In the genomic region with DNA sequence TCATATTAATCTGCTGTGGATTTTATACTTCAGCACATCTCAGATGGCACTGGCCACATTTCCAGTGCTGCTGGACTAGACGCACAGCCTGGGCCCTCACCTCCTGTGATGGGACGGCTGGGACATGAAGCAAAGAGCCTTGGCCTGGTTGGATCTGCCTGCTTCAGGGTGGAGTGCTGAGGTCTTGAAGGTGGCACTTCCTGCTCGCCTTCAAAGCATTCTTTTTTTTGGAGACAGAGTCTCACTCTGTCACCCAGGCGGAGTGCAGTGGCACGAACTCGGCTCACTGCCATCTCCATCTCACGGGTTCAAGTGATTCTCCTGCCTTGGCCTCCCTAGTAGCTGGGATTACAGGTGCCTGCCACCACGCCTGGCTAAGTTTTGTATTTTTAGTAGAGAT, we compare ENCODE assay signal across 13 cellular contexts.
DNase-seq lines count a peak whose midpoint lies in the region; ATAC-seq and TF ChIP-seq lines count a peak whose summit lies in the region.
"Had no signal": no experiment of that assay in that cellular context is flagged by ENCODE, and none has a peak within 500 bp of the region (broad histone marks: within the 10 kb centered on the region; RNA-seq: fewer than 3 reads in every experiment).

No MANE protein-coding gene starts in this region.

- peaks cover 11 to 25% of the 10 kb centered on the region in 2 donors for H3K4me1 ChIP-seq in uterus
- peaks cover 3% of the 10 kb centered on the region for H3K4me1 ChIP-seq in ovary (ENCODE audit: insufficient read depth)

- TF ChIP-seq POLR2A in uterus (IDR thresholded peaks at IDR 0.05), result no peak
- no peak for TF ChIP-seq POLR2A in ovary (IDR thresholded peaks at IDR 0.05)

- H3K27me3 ChIP-seq in uterus (no peaks in the 10 kb centered on the region), ovary (no peaks in the 10 kb centered on the region)

- no peak for DNase-seq in stimulated activated naive CD8-positive, alpha-beta T cell treated with anti-CD3 and anti-CD28 coated beads, Interleukin-15, Interleukin-2, amounts not matched to agents 100 U/mL and 50 U/mL, for 24 hours
- no peak for DNase-seq in activated T-cell treated with anti-CD3 and anti-CD28 coated beads, Interleukin-2, amount 50 U/mL, for 72 hours
- DNase-seq in immature natural killer cell (peak; percentile 54 to 61 (median 56)), uterus (no peak), ovary (no peak)
- DNase-seq in stimulated activated CD4-positive, alpha-beta T cell treated with anti-CD3 and anti-CD28 coated beads, Interleukin-4, amount 100 ng/mL, for 24 hours, result no peak
- DNase-seq: Karpas-422, NCI-H2029 treated with DMSO at 0.1 percent for 48 hours, NCI-H82, SIG-M5 had no signal

- H3K36me3 ChIP-seq in uterus, result no peaks in the 10 kb centered on the region
- H3K36me3 ChIP-seq in ovary, result no peaks in the 10 kb centered on the region
- H3K36me3 ChIP-seq: prostate gland had no signal

- intact Hi-C loops in uterus (cut with DNase I; ENCODE audit: low total_unique reads) (no loop called here), ovary (cut with DNase I) (no loop called here)

- no peaks in the 10 kb centered on the region for H3K9me3 ChIP-seq in uterus
- H3K9me3 ChIP-seq in ovary, result no peaks in the 10 kb centered on the region
- H3K9me3 ChIP-seq: prostate gland had no signal

- no peaks in the 10 kb centered on the region for H3K27me3 Mint-ChIP-seq in stimulated activated naive CD8-positive, alpha-beta T cell treated with anti-CD3 and anti-CD28 coated beads, Interleukin-15, Interleukin-2, amounts not matched to agents 100 ng/mL and 50 ng/mL, for 24 hours
- H3K27me3 Mint-ChIP-seq in activated T-cell treated with anti-CD3 and anti-CD28 coated beads, Interleukin-2, amount 50 U/mL, for 72 hours (ENCODE audit: low read depth), result no peaks in the 10 kb centered on the region
- H3K27me3 Mint-ChIP-seq in immature natural killer cell (ENCODE audit: low read depth in 3 of 3), result peaks cover 4 to 24% (median 11%) of the 10 kb centered on the region in 3 donors

- H3K27ac ChIP-seq in uterus (peak overlapping the region; percentile 74 to 97), ovary (no peak overlapping the region)
- H3K27ac ChIP-seq: prostate gland had no signal

- peak overlapping the region; percentile 50 for H3K4me3 Mint-ChIP-seq in stimulated activated naive CD8-positive, alpha-beta T cell treated with anti-CD3 and anti-CD28 coated beads, Interleukin-15, Interleukin-2, amounts not matched to agents 100 ng/mL and 50 ng/mL, for 24 hours
- peak overlapping the region; percentile 62 to 97 for H3K4me3 Mint-ChIP-seq in activated T-cell treated with anti-CD3 and anti-CD28 coated beads, Interleukin-2, amount 50 U/mL, for 72 hours
- H3K4me3 Mint-ChIP-seq in immature natural killer cell, result peak overlapping the region; percentile 67 to 86 (median 83)

- no peak for TF ChIP-seq EP300 in ovary (IDR thresholded peaks at IDR 0.05)

- H3K4me1 Mint-ChIP-seq in stimulated activated naive CD8-positive, alpha-beta T cell treated with anti-CD3 and anti-CD28 coated beads, Interleukin-15, Interleukin-2, amounts not matched to agents 100 ng/mL and 50 ng/mL, for 24 hours (ENCODE audit: low read depth), result peaks cover 95% of the 10 kb centered on the region
- peaks cover 96% of the 10 kb centered on the region for H3K4me1 Mint-ChIP-seq in activated T-cell treated with anti-CD3 and anti-CD28 coated beads, Interleukin-2, amount 50 U/mL, for 72 hours (ENCODE audit: low read depth)
- H3K4me1 Mint-ChIP-seq in immature natural killer cell, result peaks cover 90 to 100% of the 10 kb centered on the region in 2 donors

- no peak overlapping the region for H3K4me3 ChIP-seq in uterus
- H3K4me3 ChIP-seq in ovary, result no peak overlapping the region
- H3K4me3 ChIP-seq: prostate gland had no signal

- ATAC-seq in stimulated activated naive CD8-positive, alpha-beta T cell treated with anti-CD3 and anti-CD28 coated beads, Interleukin-15, Interleukin-2, amounts not matched to agents 100 U/mL and 50 U/mL, for 24 hours, result no peak
- ATAC-seq in activated T-cell treated with anti-CD3 and anti-CD28 coated beads, Interleukin-2, amount 50 U/mL, for 72 hours (replicated peaks in 1 of 2), result no peak
- ATAC-seq in GM18502 (IDR thresholded peaks at IDR 0.05; ENCODE audit: poor library complexity, unreplicated experiment), result no peak

- peaks cover 26% of the 10 kb centered on the region for H3K36me3 Mint-ChIP-seq in stimulated activated naive CD8-positive, alpha-beta T cell treated with anti-CD3 and anti-CD28 coated beads, Interleukin-15, Interleukin-2, amounts not matched to agents 100 ng/mL and 50 ng/mL, for 24 hours (ENCODE audit: low read depth)
- peaks cover 4 to 6% of the 10 kb centered on the region in 2 donors for H3K36me3 Mint-ChIP-seq in activated T-cell treated with anti-CD3 and anti-CD28 coated beads, Interleukin-2, amount 50 U/mL, for 72 hours (ENCODE audit: insufficient read depth in 2 of 2)
- no peaks in the 10 kb centered on the region for H3K36me3 Mint-ChIP-seq in immature natural killer cell

- no peaks in the 10 kb centered on the region for H3K9me3 Mint-ChIP-seq in stimulated activated naive CD8-positive, alpha-beta T cell treated with anti-CD3 and anti-CD28 coated beads, Interleukin-15, Interleukin-2, amounts not matched to agents 100 ng/mL and 50 ng/mL, for 24 hours
- no peaks in the 10 kb centered on the region for H3K9me3 Mint-ChIP-seq in activated T-cell treated with anti-CD3 and anti-CD28 coated beads, Interleukin-2, amount 50 U/mL, for 72 hours
- H3K9me3 Mint-ChIP-seq in immature natural killer cell, result no peaks in the 10 kb centered on the region

- TF ChIP-seq CTCF in uterus (IDR thresholded peaks at IDR 0.05) (no peak), ovary (IDR thresholded peaks at IDR 0.05) (no peak)

- peak overlapping the region; percentile 97 for H3K27ac Mint-ChIP-seq in stimulated activated naive CD8-positive, alpha-beta T cell treated with anti-CD3 and anti-CD28 coated beads, Interleukin-15, Interleukin-2, amounts not matched to agents 100 ng/mL and 50 ng/mL, for 24 hours
- H3K27ac Mint-ChIP-seq in activated T-cell treated with anti-CD3 and anti-CD28 coated beads, Interleukin-2, amount 50 U/mL, for 72 hours, result peak overlapping the region; percentile 100
- peak overlapping the region; percentile 98 to 100 (median 99) for H3K27ac Mint-ChIP-seq in immature natural killer cell

- 96 to 98% (median 98%) methylated on average over 8 of the region's 8 CpGs for WGBS in ovary, 3 donors

Comparison
In these comparisons a context has a peak if more than half of its experiments do, and no peak if none do; other contexts are left out.
1. DNase-seq: peak in immature natural killer cell (3 of 3); none in stimulated activated naive CD8-positive, alpha-beta T cell treated with anti-CD3 and anti-CD28 coated beads, Interleukin-15, Interleukin-2, amounts not matched to agents 100 U/mL and 50 U/mL, for 24 hours (single experiment), activated T-cell treated with anti-CD3 and anti-CD28 coated beads, Interleukin-2, amount 50 U/mL, for 72 hours (0 of 2), uterus (0 of 2), ovary (0 of 5) and stimulated activated CD4-positive, alpha-beta T cell treated with anti-CD3 and anti-CD28 coated beads, Interleukin-4, amount 100 ng/mL, for 24 hours (single experiment).
2. H3K27ac ChIP-seq: peak in uterus (2 of 2); none in ovary (0 of 2).
3. Peak in every context shown above with its lines, with median percentiles within 50 percentile points of each other: H3K27ac Mint-ChIP-seq and H3K4me3 Mint-ChIP-seq.